In the genomic region with DNA sequence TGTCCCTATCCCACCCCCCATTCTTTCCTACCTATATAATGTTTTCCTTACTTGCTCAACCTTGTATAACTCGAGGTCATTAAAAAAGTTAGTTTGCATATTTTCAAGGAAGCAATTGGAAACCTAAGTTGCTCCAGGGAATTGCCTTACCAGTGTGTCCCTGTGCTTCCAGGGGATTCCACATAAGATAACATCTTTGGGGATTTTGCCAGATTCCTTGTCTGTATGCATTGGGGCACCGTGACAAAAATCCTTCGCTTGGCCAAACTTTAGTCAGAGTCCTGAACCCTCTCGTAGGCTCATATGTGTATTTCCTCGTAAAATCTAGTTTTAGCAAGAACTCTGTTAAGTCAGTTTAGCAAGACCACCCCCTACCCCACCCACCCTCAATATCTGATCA, we compare ENCODE assay signal across 27 cellular contexts. TPM values are rescaled to one million over a fixed set of nuclear protein-coding genes. Genes with fewer than 3 reads are reported as not detected.
"Had no signal": no experiment of that assay in that cellular context is flagged by ENCODE, and none has a peak within 500 bp of the region (broad histone marks: within the 10 kb centered on the region; RNA-seq: fewer than 3 reads in every experiment).

No MANE protein-coding gene starts in this region.

- H3K4me1 Mint-ChIP-seq: nephron had no signal

- H3K27me3 ChIP-seq: adrenal gland, body of pancreas, cardiac muscle cell, colonic mucosa, heart left ventricle, left lung, right lobe of liver, testis, uterus had no signal

- H3K4me1 ChIP-seq: body of pancreas, colonic mucosa, right lobe of liver, testis, uterus had no signal

- H3K4me3 ChIP-seq: adrenal gland, body of pancreas, cardiac muscle cell, colonic mucosa, heart left ventricle, left lung, lower lobe of right lung, right lobe of liver, testis, uterus had no signal

- H3K9me3 Mint-ChIP-seq: nephron, type B pancreatic cell had no signal

- H3K27ac Mint-ChIP-seq: activated naive CD8-positive, alpha-beta T cell; nephron; type B pancreatic cell had no signal

- H3K9me3 ChIP-seq: adrenal gland, body of pancreas, colonic mucosa, heart left ventricle, left lung, lower lobe of right lung, neutrophil, right lobe of liver, testis, uterus had no signal

- H3K36me3 ChIP-seq: adrenal gland, cardiac muscle cell, colonic mucosa, heart left ventricle, left lung, lower lobe of right lung, neutrophil, right lobe of liver, uterus had no signal

- DNase-seq: activated CD4-positive, alpha-beta T cell treated with anti-CD3 and anti-CD28 coated beads for 4 hours; activated CD4-positive, CD25-positive, alpha-beta regulatory T cell; activated CD8-positive, alpha-beta memory T cell treated with anti-CD3 and anti-CD28 coated beads for 24 hours; activated effector memory CD4-positive, alpha-beta T cell treated with Interleukin-2 at 50 U/mL for 16 hours; activated naive CD4-positive, alpha-beta T cell treated with Interleukin-2 at 50 U/mL for 16 hours; aorta; body of pancreas; cerebellar nuclear complex; colonic mucosa; effector CD8-positive, alpha-beta T cell; heart left ventricle; left lung; lower lobe of right lung; right lobe of liver; stimulated activated CD4-positive, alpha-beta T cell treated with anti-CD3 and anti-CD28 coated beads, Interleukin-2, amount 100 ng/mL, for 48 hours; stimulated activated naive CD8-positive, alpha-beta T cell treated with anti-CD3 and anti-CD28 coated beads, Interleukin-15, Interleukin-2, amounts not matched to agents 100 U/mL and 50 U/mL, for 24 hours; testis; uterus had no signal

- H3K27ac ChIP-seq: body of pancreas, cardiac muscle cell, colonic mucosa, heart left ventricle, left lung, lower lobe of right lung, neutrophil, right lobe of liver, testis, uterus had no signal

- H3K4me3 Mint-ChIP-seq: activated naive CD8-positive, alpha-beta T cell; nephron; type B pancreatic cell had no signal

- H3K36me3 Mint-ChIP-seq: activated naive CD8-positive, alpha-beta T cell; type B pancreatic cell had no signal

- ATAC-seq: stimulated activated naive CD8-positive, alpha-beta T cell treated with anti-CD3 and anti-CD28 coated beads, Interleukin-15, Interleukin-2, amounts not matched to agents 100 U/mL and 50 U/mL, for 24 hours had no signal

- FAIRE-seq: endometrium had no signal

RNA-seq across cellular contexts. Expression of a gene that starts 14.7 kb away (rescaled TPM):
- total RNA-seq: cardiac muscle cell; mononuclear cell; T-helper 2 cell treated with Interferon-gamma antibody and Interleukin-4, amounts not matched to agents 100 ng/mL and 5 ng/mL, for 36 hours had no signal
